Comparison of ENCODE assay signal across 8 cellular contexts in the genomic region with DNA sequence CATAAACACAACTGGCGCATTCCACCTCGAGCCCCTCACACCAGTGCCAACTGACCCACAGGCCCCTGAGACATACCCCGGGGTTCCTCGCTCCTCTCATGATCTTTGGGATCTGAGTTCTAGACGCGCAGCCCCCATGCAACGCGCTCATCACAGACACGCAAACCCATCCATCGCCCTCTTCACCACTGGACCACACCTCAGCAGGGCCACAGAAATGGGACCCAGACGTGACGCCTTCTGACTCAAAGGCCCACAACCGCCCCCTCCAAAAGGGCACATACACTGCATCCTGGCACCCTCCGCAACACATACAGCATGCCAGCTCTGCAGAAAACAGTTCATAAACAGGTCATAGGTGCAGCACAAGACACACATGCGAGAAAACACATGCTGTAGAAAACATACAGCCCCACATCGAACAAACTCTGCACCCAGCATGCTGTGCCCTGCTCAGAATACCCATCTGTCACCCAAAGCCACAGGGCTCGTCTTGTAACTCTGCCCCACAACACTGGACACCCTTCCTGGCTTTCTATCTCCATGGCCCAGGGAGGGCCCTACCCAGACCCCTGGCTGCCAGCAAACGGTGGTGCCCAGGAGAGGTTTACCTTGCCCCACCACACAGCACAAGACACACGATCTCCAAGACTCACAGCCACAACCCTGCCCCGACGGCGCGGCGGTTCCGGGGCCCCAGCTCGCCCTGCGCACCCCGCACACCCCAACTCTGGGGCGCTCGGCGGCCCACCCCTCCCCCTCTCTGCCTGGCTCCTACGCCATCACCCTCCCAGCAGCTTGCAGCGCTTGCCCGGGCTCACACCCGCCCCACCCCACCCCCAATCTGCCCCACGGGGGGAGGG. TPM values are rescaled to one million over a fixed set of nuclear protein-coding genes. Genes with fewer than 3 reads are reported as not detected.
DNase-seq lines count a peak whose midpoint lies in the region; ATAC-seq, FAIRE-seq and TF ChIP-seq lines count a peak whose summit lies in the region.

No MANE protein-coding gene starts in this region.

- peak overlapping the region; percentile 90 for H3K4me3 Mint-ChIP-seq in chondrocyte (ENCODE audit: unreplicated experiment)

- peak overlapping the region; percentile 96 for H3K27ac ChIP-seq in layer of hippocampus (ENCODE audit: low read depth, low read length)

- peak overlapping the region; percentile 72 for H3K4me3 ChIP-seq in AG04449 (ENCODE audit: low read depth, low read length)

- peaks cover 59% of the 10 kb centered on the region for H3K4me1 Mint-ChIP-seq in chondrocyte (ENCODE audit: low read depth)

- CTCF ChIA-PET in AG04449 (lab: Yijun Ruan, JAX), result interaction anchor here (1.3 to 3.2 kb wide), 2 partner anchors 39 to 41 kb away, joined by 4 to 13 read pairs; partner anchors contain the start of gene FGF11

- H3K27ac Mint-ChIP-seq in chondrocyte (ENCODE audit: unreplicated experiment), result peak overlapping the region; percentile 99

- no peaks in the 10 kb centered on the region for H3K27me3 ChIP-seq in layer of hippocampus (ENCODE audit: control insufficient read depth, insufficient read depth, low read length)

- FAIRE-seq in HTR-8/SVneo (lab: Jason Lieb, UNC), result no peak

- no peaks in the 10 kb centered on the region for H3K36me3 Mint-ChIP-seq in chondrocyte (ENCODE audit: low read depth)

- POLR2A ChIA-PET in AG04449 (lab: Yijun Ruan, JAX), result interaction anchor here (0.8 to 1.2 kb wide), 6 partner anchors 12 to 123 kb away, joined by 3 to 4 read pairs (median 3); no protein-coding TSS in a partner anchor

- TF ChIP-seq CTCF in AG04449 (IDR thresholded peaks at IDR 0.05; ENCODE audit: insufficient read depth, low read length, missing control alignments) (no peak), chondrocyte (IDR thresholded peaks at IDR 0.05) (no peak)

- no peaks in the 10 kb centered on the region for H3K27me3 Mint-ChIP-seq in chondrocyte (ENCODE audit: low read depth)

- DNase-seq in AG04449 (ENCODE audit: low read depth, low spot score) (no peak), HTR-8/SVneo (ENCODE audit: insufficient read length, low spot score) (peak; percentile 67), chondrocyte (ENCODE audit: low spot score) (no peak), HuH-7 (ENCODE audit: low spot score) (no peak)
- peak; percentile 27 to 43 for DNase-seq in activated CD4-positive, alpha-beta T cell treated with anti-CD3 and anti-CD28 coated beads for 24 hours (ENCODE audit: low read depth in 2 of 2)
- DNase-seq in stimulated activated CD4-positive, alpha-beta T cell treated with anti-CD3 and anti-CD28 coated beads, Interleukin-1b, Interleukin-23, amount 100 ng/mL, for 48 hours, result peak; percentile 57

- H3K9me3 Mint-ChIP-seq in chondrocyte (ENCODE audit: low read depth), result no peaks in the 10 kb centered on the region

- ATAC-seq in HG03565 (IDR thresholded peaks at IDR 0.05; ENCODE audit: unreplicated experiment), result no peak

RNA-seq across cellular contexts. Expression of gene ZBTB4, which starts 0.9 kb away (rescaled TPM):
- 50.9 to 51.9 TPM (median 51.0 TPM) in 3 replicates for total RNA-seq in chondrocyte

RNA-seq across cellular contexts. Expression of gene SLC35G6, which starts 2.7 kb away (rescaled TPM):
- not detected in 3 replicates for total RNA-seq in chondrocyte

RNA-seq across cellular contexts. Expression of gene POLR2A, which starts 5.7 kb away (rescaled TPM):
- total RNA-seq in chondrocyte, result 113 to 121 TPM (median 115 TPM) in 3 replicates

RNA-seq across cellular contexts. Expression of gene CHRNB1, which starts 33.6 kb away (rescaled TPM):
- total RNA-seq in chondrocyte, result 12.2 to 14.0 TPM (median 12.6 TPM) in 3 replicates

RNA-seq across cellular contexts. Expression of gene FGF11, which starts 39.2 kb away (rescaled TPM):
- total RNA-seq in chondrocyte, result 5.0 to 6.0 TPM (median 5.1 TPM) in 3 replicates

Comparison
In these comparisons a context has a peak if more than half of its experiments do, and no peak if none do; other contexts are left out.
1. DNase-seq: peak in HTR-8/SVneo (single experiment), activated CD4-positive, alpha-beta T cell treated with anti-CD3 and anti-CD28 coated beads for 24 hours (2 of 2) and stimulated activated CD4-positive, alpha-beta T cell treated with anti-CD3 and anti-CD28 coated beads, Interleukin-1b, Interleukin-23, amount 100 ng/mL, for 48 hours (single experiment); none in AG04449 (single experiment), chondrocyte (single experiment) and HuH-7 (single experiment).